Comparison of ENCODE assay signal across 26 cellular contexts in the genomic region with DNA sequence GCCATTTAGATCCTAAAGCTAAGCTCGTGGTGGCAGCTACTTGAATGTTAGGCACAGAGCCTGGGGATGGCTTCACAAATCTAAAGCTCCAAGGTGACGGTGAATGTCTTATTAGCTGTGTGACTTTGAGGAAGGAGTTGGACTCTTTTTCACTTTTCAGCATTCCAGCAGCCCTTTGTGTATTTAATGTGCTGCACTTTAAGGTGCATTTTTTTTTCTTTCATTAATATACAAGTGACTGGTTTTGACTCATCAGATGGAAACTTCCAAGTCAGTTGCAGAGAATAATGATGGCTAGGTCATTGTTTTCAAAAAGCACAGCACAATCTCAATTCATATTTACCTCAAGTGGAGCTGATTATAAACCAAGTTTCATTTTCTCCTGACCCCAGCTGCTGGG.
"Had no signal": no experiment of that assay in that cellular context is flagged by ENCODE, and none has a peak within 500 bp of the region (broad histone marks: within the 10 kb centered on the region; RNA-seq: fewer than 3 reads in every experiment).

No MANE protein-coding gene starts in this region.

- H3K27me3 ChIP-seq: neural progenitor cell, right atrium auricular region, thyroid gland, upper lobe of right lung, uterus had no signal

- H3K4me3 ChIP-seq: lung, neural progenitor cell, right atrium auricular region, smooth muscle cell, thyroid gland, upper lobe of right lung, uterus had no signal

- H2AFZ ChIP-seq: neural progenitor cell, parathyroid adenoma had no signal

- H3K4me2 ChIP-seq: neural progenitor cell had no signal

- FAIRE-seq: endometrium, frontal cortex, keratinocyte had no signal

- H3K36me3 ChIP-seq: neural progenitor cell, right atrium auricular region, thyroid gland, upper lobe of right lung, uterus had no signal

- H3K27ac ChIP-seq: neural progenitor cell, parathyroid adenoma, right atrium auricular region, thyroid gland, upper lobe of right lung, uterus had no signal

- H3K79me2 ChIP-seq: parathyroid adenoma had no signal

- DNase-seq: cortex of kidney; effector memory CD8-positive, alpha-beta T cell; erythroblast; hypothalamus; immature natural killer cell; midbrain; naive thymus-derived CD4-positive, alpha-beta T cell; stimulated activated CD4-positive, alpha-beta T cell treated with anti-CD3 and anti-CD28 coated beads, Interleukin-12 subunit alpha, Interleukin-12 subunit beta, amount 100 ng/mL, for 4 hours; stimulated activated CD4-positive, alpha-beta T cell treated with anti-CD3 and anti-CD28 coated beads, Interleukin-1b, Interleukin-23, amount 100 ng/mL, for 48 hours; stimulated activated CD4-positive, alpha-beta T cell treated with anti-CD3 and anti-CD28 coated beads, Interleukin-4, amount 100 ng/mL, for 1 hour; stimulated activated CD8-positive, alpha-beta memory T cell treated with anti-CD3 and anti-CD28 coated beads, Interleukin-4, amount 100 ng/mL, for 48 hours; stimulated activated naive CD4-positive, alpha-beta T cell; stimulated activated naive CD8-positive, alpha-beta T cell treated with anti-CD3 and anti-CD28 coated beads, Interleukin-15, amount 100 ng/mL, for 72 hours; thyroid gland; upper lobe of right lung; uterus had no signal

- H3K4me1 ChIP-seq: parathyroid adenoma, thyroid gland, upper lobe of right lung, uterus had no signal

- H3K9ac ChIP-seq: neural progenitor cell, parathyroid adenoma had no signal

- ATAC-seq: effector memory CD8-positive, alpha-beta T cell; left lobe of liver; naive thymus-derived CD4-positive, alpha-beta T cell; sciatic nerve; stimulated activated naive CD8-positive, alpha-beta T cell treated with anti-CD3 and anti-CD28 coated beads, Interleukin-15, amount 100 ng/mL, for 72 hours; upper lobe of right lung had no signal

- H3K9me3 ChIP-seq: right atrium auricular region, thyroid gland, upper lobe of right lung, uterus had no signal
